20 cellular contexts compared by ENCODE assay signal in the genomic region with DNA sequence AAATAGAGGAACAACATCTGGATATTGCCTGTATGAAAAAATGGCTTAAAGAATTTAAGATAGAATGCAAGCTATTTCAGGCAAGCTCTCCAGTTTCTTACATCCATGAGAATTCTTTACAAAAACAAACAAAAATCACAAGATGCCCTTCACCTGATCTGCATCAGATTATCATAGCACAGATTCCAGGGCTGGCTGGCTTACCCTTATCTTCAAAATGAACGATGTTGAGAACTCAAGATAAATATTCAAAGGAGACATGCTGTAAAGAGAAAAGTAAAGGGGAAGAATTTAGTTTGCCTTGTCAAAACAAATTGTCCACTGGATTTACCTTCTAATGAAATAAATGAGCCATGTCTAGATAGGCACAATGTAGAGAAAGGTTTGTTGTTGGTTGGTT. TPM values are rescaled to one million over a fixed set of nuclear protein-coding genes. Genes with fewer than 3 reads are reported as not detected.
A peak's percentile ranks its signal among the peaks of the same experiment; 100 is the strongest.
DNase-seq lines count a peak whose midpoint lies in the region; TF ChIP-seq lines count a peak whose summit lies in the region.
"Had no signal": no experiment of that assay in that cellular context is flagged by ENCODE, and none has a peak within 500 bp of the region (broad histone marks: within the 10 kb centered on the region; RNA-seq: fewer than 3 reads in every experiment).

No MANE protein-coding gene starts in this region.

- H3K4me1 ChIP-seq in Caco-2 (peaks cover 36% of the 10 kb centered on the region), adipocyte (ENCODE audit: control insufficient read depth, insufficient read depth, low read length) (peaks cover 12% of the 10 kb centered on the region), trophoblast cell (ENCODE audit: control insufficient read depth in 1 of 2, insufficient read depth in 2 of 2, low read length in 2 of 2) (no peaks in the 10 kb centered on the region), A673 (ENCODE audit: insufficient read depth, low read length, poor library complexity, severe bottlenecking) (no peaks in the 10 kb centered on the region)
- H3K4me1 ChIP-seq: BLaER1 had no signal

- H3K36me3 ChIP-seq in Caco-2 (ENCODE audit: control insufficient read depth, insufficient read depth, low read length) (no peaks in the 10 kb centered on the region), adipocyte (ENCODE audit: control insufficient read depth, insufficient read depth, low read length, severe bottlenecking) (no peaks in the 10 kb centered on the region), trophoblast cell (ENCODE audit: control insufficient read depth in 1 of 2, insufficient read depth in 2 of 2, low read length in 2 of 2) (no peaks in the 10 kb centered on the region), A673 (ENCODE audit: insufficient read depth, low read length, poor library complexity, severe bottlenecking) (no peaks in the 10 kb centered on the region)
- H3K36me3 ChIP-seq: BLaER1 had no signal

- no peak for TF ChIP-seq CTCF in Caco-2 (IDR thresholded peaks at IDR 0.05; ENCODE audit: insufficient read depth in 1 of 2, low read depth in 1 of 2, low read length in 1 of 2, severe bottlenecking in 1 of 2, unreplicated experiment in 1 of 2)
- TF ChIP-seq CTCF in fibroblast of the aortic adventitia (IDR thresholded peaks at IDR 0.05; ENCODE audit: insufficient read depth, low read length): no peak
- TF ChIP-seq CTCF in A673 (conservative IDR thresholded peaks at IDR 0.05; ENCODE audit: low read depth, low read length): no peak

- no CpG with 5 or more reads among the region's 1 CpG for WGBS in trophoblast cell (ENCODE audit: extremely low coverage, insufficient coverage, insufficient read length)

- H3K9ac ChIP-seq in adipocyte (ENCODE audit: low read length) (no peak overlapping the region), trophoblast cell (ENCODE audit: low read length) (no peak overlapping the region)
- H3K9ac ChIP-seq: BLaER1 had no signal

- H2BK120ac ChIP-seq in trophoblast cell (ENCODE audit: insufficient read depth, low read length, poor library complexity): no peak overlapping the region

- POLR2A ChIA-PET in Caco-2 (lab: Charles Lee): interaction anchor here (0.6 to 1.8 kb wide), 2 partner anchors 8 to 19 kb away, joined by 4 to 24 read pairs; a partner anchor contains a TSS
- POLR2A ChIA-PET in A673 (lab: Charles Lee; ENCODE audit: low non-redundant PET): interaction anchor here (0.6 to 0.7 kb wide), 2 partner anchors 9 to 96 kb away, joined by 3 to 4 read pairs; no protein-coding TSS in a partner anchor

- peaks cover 22% of the 10 kb centered on the region for H3K4me1 Mint-ChIP-seq in Caco-2 (ENCODE audit: low read depth, unreplicated experiment)
- H3K4me1 Mint-ChIP-seq: H9 had no signal

- no peak overlapping the region for H3K4me2 ChIP-seq in trophoblast cell (ENCODE audit: low read length)
- H3K4me2 ChIP-seq: BLaER1 had no signal

- H3K4me3 Mint-ChIP-seq in Caco-2 (ENCODE audit: unreplicated experiment): peak overlapping the region; percentile 5
- H3K4me3 Mint-ChIP-seq: CD4-positive, alpha-beta memory T cell; H9 had no signal

- H3K79me2 ChIP-seq in trophoblast cell (ENCODE audit: control insufficient read depth, insufficient read depth, low read length, poor library complexity): no peaks in the 10 kb centered on the region

- peak overlapping the region; percentile 83 for H3K27ac Mint-ChIP-seq in Caco-2 (ENCODE audit: unreplicated experiment)
- H3K27ac Mint-ChIP-seq: CD4-positive, alpha-beta memory T cell had no signal

- H3K14ac ChIP-seq in trophoblast cell (ENCODE audit: low read length): no peak overlapping the region

- no peaks in the 10 kb centered on the region for H3K79me1 ChIP-seq in trophoblast cell (ENCODE audit: low read length)

- H3K27me3 ChIP-seq in Caco-2 (replicated peaks; ENCODE audit: control insufficient read depth, insufficient read depth, low read length) (no peaks in the 10 kb centered on the region), adipocyte (replicated peaks; ENCODE audit: control insufficient read depth, insufficient read depth, low read length) (no peaks in the 10 kb centered on the region), trophoblast cell (ENCODE audit: insufficient read depth, low read length) (no peaks in the 10 kb centered on the region), A673 (replicated peaks; ENCODE audit: insufficient read depth, low read depth, low read length, poor library complexity) (no peaks in the 10 kb centered on the region)
- H3K27me3 ChIP-seq: BLaER1 had no signal

- H4K91ac ChIP-seq in trophoblast cell (ENCODE audit: low read depth, low read length): no peak overlapping the region

- no peak overlapping the region for H2BK5ac ChIP-seq in trophoblast cell (ENCODE audit: low read depth, low read length, poor library complexity)

- H3K9me3 Mint-ChIP-seq in Caco-2 (ENCODE audit: unreplicated experiment): no peaks in the 10 kb centered on the region
- H3K9me3 Mint-ChIP-seq: H9 had no signal

- H2AK5ac ChIP-seq in trophoblast cell (ENCODE audit: low read length): no peak overlapping the region

- no peak overlapping the region for H4K12ac ChIP-seq in trophoblast cell (ENCODE audit: low read depth, low read length)

- H3K27ac ChIP-seq in trophoblast cell (ENCODE audit: low read depth, low read length) (no peak overlapping the region), A673 (ENCODE audit: low read depth, low read length, poor library complexity, severe bottlenecking) (no peak overlapping the region)
- H3K27ac ChIP-seq: BLaER1, HL-60 had no signal

- DNase-seq in Caco-2: peak; percentile 76 to 81
- DNase-seq in adipocyte (ENCODE audit: low read depth): peak; percentile 69
- peak; percentile 85 for DNase-seq in fibroblast of the aortic adventitia (ENCODE audit: low read depth)
- DNase-seq in trophoblast cell: peak; percentile 70 to 90
- no peak for DNase-seq in COR-L47 (lab: John Stamatoyannopoulos, UW)
- no peak for DNase-seq in A673 (ENCODE audit: low spot score)
- DNase-seq in mucosa of gallbladder (ENCODE audit: low spot score): no peak
- DNase-seq in SKM-1 treated with dmso at 0.1 percent for 144 hours (lab: John Stamatoyannopoulos, UW; ENCODE audit: unreplicated experiment): no peak
- DNase-seq: CD4-positive, alpha-beta memory T cell; H9; Karpas-422; NCI-H1417 treated with DMSO at 0.1 percent for 48 hours; NCI-H187 treated with DMSO at 0.1 percent for 48 hours; NCI-H2227 treated with DMSO at 0.1 percent for 48 hours; NCI-H510A treated with DMSO at 0.1 percent for 48 hours; NCI-H774 had no signal

- H3K4ac ChIP-seq in trophoblast cell (ENCODE audit: low read depth, low read length): no peak overlapping the region

- H3K23ac ChIP-seq in trophoblast cell (ENCODE audit: low read length): no peak overlapping the region

- H2BK12ac ChIP-seq in trophoblast cell (ENCODE audit: low read length): no peak overlapping the region

- no peak overlapping the region for H2AFZ ChIP-seq in trophoblast cell (ENCODE audit: insufficient read depth, low read length, poor library complexity)

- no peaks in the 10 kb centered on the region for H3K36me3 Mint-ChIP-seq in Caco-2 (ENCODE audit: insufficient read depth, unreplicated experiment)
- H3K36me3 Mint-ChIP-seq: CD4-positive, alpha-beta memory T cell had no signal

- CTCF ChIA-PET in Caco-2 (lab: Charles Lee) (interaction anchor here (2.0 kb wide), 1 partner anchor 19 kb away, joined by 15 read pairs; a partner anchor contains a TSS), A673 (lab: Charles Lee) (no interaction called here)

- H3K4me3 ChIP-seq in Caco-2 (ENCODE audit: low read depth, low read length) (no peak overlapping the region), adipocyte (ENCODE audit: low read length) (no peak overlapping the region), fibroblast of the aortic adventitia (ENCODE audit: low read depth, low read length) (no peak overlapping the region), trophoblast cell (ENCODE audit: low read depth, low read length) (no peak overlapping the region), A673 (ENCODE audit: low read depth, low read length, poor library complexity, severe bottlenecking) (no peak overlapping the region)
- H3K4me3 ChIP-seq: BLaER1 had no signal

- H3K9me3 ChIP-seq in Caco-2 (no peaks in the 10 kb centered on the region), adipocyte (ENCODE audit: control insufficient read depth, low read length) (no peaks in the 10 kb centered on the region), trophoblast cell (ENCODE audit: insufficient read depth, low read depth, low read length) (no peaks in the 10 kb centered on the region), A673 (ENCODE audit: low read depth, low read length, poor library complexity, severe bottlenecking) (no peaks in the 10 kb centered on the region)
- H3K9me3 ChIP-seq: BLaER1 had no signal

- BruUV-seq in Caco-2 (replicated peaks; lab: Mats Ljungman, UMichigan) (no TSS peak), A673 (replicated peaks; lab: Mats Ljungman, UMichigan) (no TSS peak)

- H3K27me3 Mint-ChIP-seq in Caco-2 (ENCODE audit: insufficient read depth, unreplicated experiment): no peaks in the 10 kb centered on the region
- H3K27me3 Mint-ChIP-seq: CD4-positive, alpha-beta memory T cell had no signal

- intact Hi-C loops in Caco-2 (cut with micrococcal nuclease; ENCODE audit: unreplicated experiment): loop anchor here (1.0 to 2.0 kb wide), 3 partner anchors 14 to 44 kb away; no protein-coding TSS in a partner anchor
- intact Hi-C loops in A673 (cut with micrococcal nuclease; ENCODE audit: unreplicated experiment): no loop called here

- H3K18ac ChIP-seq in trophoblast cell (ENCODE audit: low read length): no peak overlapping the region

- H4K8ac ChIP-seq in trophoblast cell (ENCODE audit: low read depth, low read length): no peak overlapping the region

RNA-seq across cellular contexts. Expression of a gene that starts 18.7 kb away (rescaled TPM):
- total RNA-seq in Caco-2 (2022) (78.1 and 109 TPM in 2 replicates), fibroblast of the aortic adventitia (ENCODE audit: low replicate concordance) (19.7 and 306 TPM in 2 replicates), A673 (2021) (1.5 and 1.9 TPM in 2 replicates), mucosa of gallbladder (271 TPM)
- 313 and 338 TPM in 2 replicates for polyA plus RNA-seq in trophoblast cell (2013)
- total RNA-seq: H9, MCF 10A, OCI-LY7 had no signal

Comparison
In these comparisons a context has a peak if more than half of its experiments do, and no peak if none do; other contexts are left out.
1. DNase-seq: peak in Caco-2 (2 of 2), adipocyte (single experiment), fibroblast of the aortic adventitia (single experiment) and trophoblast cell (2 of 2); none in COR-L47 (single experiment), A673 (single experiment), mucosa of gallbladder (single experiment) and SKM-1 treated with dmso at 0.1 percent for 144 hours (single experiment).